1 cellular context compared by ENCODE assay signal in genomic region chr21:29189358-29189757, GRCh38.
TF ChIP-seq lines count a peak whose summit lies in the region.

No MANE protein-coding gene starts in this region.

TF ChIP-seq in SK-N-SH treated with all-trans-retinoic acid at 6 μM for 48 hours, 23 proteins besides CTCF, POLR2A, EP300 and RAD21 (continued from another document):
- TF ChIP-seq CREB5 (CRISPR knock-in tag; IDR thresholded peaks at IDR 0.05; ENCODE audit: low read depth) (no peak), CSRNP3 (CRISPR knock-in tag; IDR thresholded peaks at IDR 0.05) (no peak), TOX (CRISPR knock-in tag; IDR thresholded peaks at IDR 0.05; ENCODE audit: borderline replicate concordance) (no peak), GLIS3 (CRISPR knock-in tag; IDR thresholded peaks at IDR 0.05) (no peak), ZFP30 (CRISPR knock-in tag; IDR thresholded peaks at IDR 0.05) (no peak), ZNF70 (CRISPR knock-in tag; IDR thresholded peaks at IDR 0.05) (no peak), PATZ1 (CRISPR knock-in tag; IDR thresholded peaks at IDR 0.05; ENCODE audit: borderline replicate concordance) (no peak)
- TF ChIP-seq, protein P1, sequence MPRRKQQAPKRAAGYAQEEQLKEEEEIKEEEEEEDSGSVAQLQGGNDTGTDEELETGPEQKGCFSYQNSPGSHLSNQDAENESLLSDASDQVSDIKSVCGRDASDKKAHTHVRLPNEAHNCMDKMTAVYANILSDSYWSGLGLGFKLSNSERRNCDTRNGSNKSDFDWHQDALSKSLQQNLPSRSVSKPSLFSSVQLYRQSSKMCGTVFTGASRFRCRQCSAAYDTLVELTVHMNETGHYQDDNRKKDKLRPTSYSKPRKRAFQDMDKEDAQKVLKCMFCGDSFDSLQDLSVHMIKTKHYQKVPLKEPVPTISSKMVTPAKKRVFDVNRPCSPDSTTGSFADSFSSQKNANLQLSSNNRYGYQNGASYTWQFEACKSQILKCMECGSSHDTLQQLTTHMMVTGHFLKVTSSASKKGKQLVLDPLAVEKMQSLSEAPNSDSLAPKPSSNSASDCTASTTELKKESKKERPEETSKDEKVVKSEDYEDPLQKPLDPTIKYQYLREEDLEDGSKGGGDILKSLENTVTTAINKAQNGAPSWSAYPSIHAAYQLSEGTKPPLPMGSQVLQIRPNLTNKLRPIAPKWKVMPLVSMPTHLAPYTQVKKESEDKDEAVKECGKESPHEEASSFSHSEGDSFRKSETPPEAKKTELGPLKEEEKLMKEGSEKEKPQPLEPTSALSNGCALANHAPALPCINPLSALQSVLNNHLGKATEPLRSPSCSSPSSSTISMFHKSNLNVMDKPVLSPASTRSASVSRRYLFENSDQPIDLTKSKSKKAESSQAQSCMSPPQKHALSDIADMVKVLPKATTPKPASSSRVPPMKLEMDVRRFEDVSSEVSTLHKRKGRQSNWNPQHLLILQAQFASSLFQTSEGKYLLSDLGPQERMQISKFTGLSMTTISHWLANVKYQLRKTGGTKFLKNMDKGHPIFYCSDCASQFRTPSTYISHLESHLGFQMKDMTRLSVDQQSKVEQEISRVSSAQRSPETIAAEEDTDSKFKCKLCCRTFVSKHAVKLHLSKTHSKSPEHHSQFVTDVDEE (CRISPR knock-in tag; IDR thresholded peaks at IDR 0.05), result no peak
